Comparison of ENCODE assay signal across 1 cellular context in the genomic region with DNA sequence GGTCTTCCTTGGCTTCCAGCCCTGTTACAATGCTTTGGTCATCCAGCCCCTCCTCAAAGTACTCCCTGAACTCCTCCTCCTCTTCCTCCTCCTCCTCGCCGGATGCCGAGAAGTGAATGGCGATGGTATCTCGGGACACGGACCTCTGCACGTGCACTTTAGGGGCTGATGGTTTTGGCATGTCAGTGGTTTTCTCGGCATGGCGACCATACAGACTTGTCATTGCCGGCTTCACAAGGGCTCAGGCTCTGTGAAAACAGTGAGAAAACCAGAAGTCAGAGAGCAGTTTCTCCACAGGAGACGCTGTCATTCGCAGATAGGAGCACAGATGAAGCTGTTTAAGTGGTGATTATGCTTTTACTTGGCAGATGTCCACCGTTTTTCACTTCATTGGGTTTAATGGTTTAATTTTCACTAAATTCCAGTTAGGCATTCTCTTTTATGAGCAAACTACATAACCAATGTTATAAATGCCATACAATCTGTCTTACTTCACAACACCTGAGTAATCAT.
TF ChIP-seq lines count a peak whose summit lies in the region.

No MANE protein-coding gene starts in this region.

TF ChIP-seq in K562, 482 proteins besides CTCF, POLR2A, EP300 and RAD21 (continued from another document and continues in another):
- TF ChIP-seq ZC3H11A (IDR thresholded peaks at IDR 0.05; ENCODE audit: low read depth, low read length) (no peak), RFX1 (IDR thresholded peaks at IDR 0.05) (no peak), U2AF1 (optimal IDR thresholded peaks at IDR 0.05; ENCODE audit: low read depth, low read length) (no peak), U2AF2 (optimal IDR thresholded peaks at IDR 0.05; ENCODE audit: low read depth, low read length) (no peak), ZNF143 (CRISPR knock-in tag; IDR thresholded peaks at IDR 0.05) (no peak), RAD51 (IDR thresholded peaks at IDR 0.05; ENCODE audit: borderline replicate concordance, low read depth) (no peak; the same call in 1 of the 2 replicates), MEIS2 (IDR thresholded peaks at IDR 0.05; ENCODE audit: partially characterized antibody) (peak; percentile 75), ZNF695 (CRISPR knock-in tag; IDR thresholded peaks at IDR 0.05) (no peak), CEBPG (CRISPR knock-in tag; IDR thresholded peaks at IDR 0.05) (no peak), CEBPG (tag; conservative IDR thresholded peaks at IDR 0.05 in 1 of 2, IDR thresholded peaks at IDR 0.05 in 1 of 2) (no peak), ARID2 (IDR thresholded peaks at IDR 0.05) (no peak), GATAD2B (IDR thresholded peaks at IDR 0.05; ENCODE audit: borderline replicate concordance) (no peak), ZNF217 (CRISPR knock-in tag; IDR thresholded peaks at IDR 0.05) (no peak), LEF1 (IDR thresholded peaks at IDR 0.05) (peak; percentile 82), ZNF174 (CRISPR knock-in tag; IDR thresholded peaks at IDR 0.05) (no peak), SIX5 (IDR thresholded peaks at IDR 0.05; ENCODE audit: borderline replicate concordance in 1 of 2, insufficient read depth in 1 of 2, low read depth in 1 of 2, low read length in 2 of 2) (no peak), ZNF311 (CRISPR knock-in tag; IDR thresholded peaks at IDR 0.05) (no peak), HDAC2 (IDR thresholded peaks at IDR 0.05) (peak; percentile 52; the same call in 1 of the 2 replicates), CREM (IDR thresholded peaks at IDR 0.05; ENCODE audit: low read depth) (peak; percentile 42; the same call in 1 of the 2 replicates), KDM2B (CRISPR knock-in tag; IDR thresholded peaks at IDR 0.05) (no peak), KLF13 (tag; IDR thresholded peaks at IDR 0.05; ENCODE audit: borderline replicate concordance, low read depth) (no peak), YY1 (IDR thresholded peaks at IDR 0.05; ENCODE audit: borderline replicate concordance in 1 of 3, control insufficient read depth in 1 of 3, extremely low read depth in 1 of 3, insufficient read depth in 3 of 3, insufficient read length in 1 of 3, insufficient replicate concordance in 2 of 3, low read depth in 1 of 3, low read length in 2 of 3) (peak in 1 of 3 experiments; percentile 76)
- TF ChIP-seq, protein P1, sequence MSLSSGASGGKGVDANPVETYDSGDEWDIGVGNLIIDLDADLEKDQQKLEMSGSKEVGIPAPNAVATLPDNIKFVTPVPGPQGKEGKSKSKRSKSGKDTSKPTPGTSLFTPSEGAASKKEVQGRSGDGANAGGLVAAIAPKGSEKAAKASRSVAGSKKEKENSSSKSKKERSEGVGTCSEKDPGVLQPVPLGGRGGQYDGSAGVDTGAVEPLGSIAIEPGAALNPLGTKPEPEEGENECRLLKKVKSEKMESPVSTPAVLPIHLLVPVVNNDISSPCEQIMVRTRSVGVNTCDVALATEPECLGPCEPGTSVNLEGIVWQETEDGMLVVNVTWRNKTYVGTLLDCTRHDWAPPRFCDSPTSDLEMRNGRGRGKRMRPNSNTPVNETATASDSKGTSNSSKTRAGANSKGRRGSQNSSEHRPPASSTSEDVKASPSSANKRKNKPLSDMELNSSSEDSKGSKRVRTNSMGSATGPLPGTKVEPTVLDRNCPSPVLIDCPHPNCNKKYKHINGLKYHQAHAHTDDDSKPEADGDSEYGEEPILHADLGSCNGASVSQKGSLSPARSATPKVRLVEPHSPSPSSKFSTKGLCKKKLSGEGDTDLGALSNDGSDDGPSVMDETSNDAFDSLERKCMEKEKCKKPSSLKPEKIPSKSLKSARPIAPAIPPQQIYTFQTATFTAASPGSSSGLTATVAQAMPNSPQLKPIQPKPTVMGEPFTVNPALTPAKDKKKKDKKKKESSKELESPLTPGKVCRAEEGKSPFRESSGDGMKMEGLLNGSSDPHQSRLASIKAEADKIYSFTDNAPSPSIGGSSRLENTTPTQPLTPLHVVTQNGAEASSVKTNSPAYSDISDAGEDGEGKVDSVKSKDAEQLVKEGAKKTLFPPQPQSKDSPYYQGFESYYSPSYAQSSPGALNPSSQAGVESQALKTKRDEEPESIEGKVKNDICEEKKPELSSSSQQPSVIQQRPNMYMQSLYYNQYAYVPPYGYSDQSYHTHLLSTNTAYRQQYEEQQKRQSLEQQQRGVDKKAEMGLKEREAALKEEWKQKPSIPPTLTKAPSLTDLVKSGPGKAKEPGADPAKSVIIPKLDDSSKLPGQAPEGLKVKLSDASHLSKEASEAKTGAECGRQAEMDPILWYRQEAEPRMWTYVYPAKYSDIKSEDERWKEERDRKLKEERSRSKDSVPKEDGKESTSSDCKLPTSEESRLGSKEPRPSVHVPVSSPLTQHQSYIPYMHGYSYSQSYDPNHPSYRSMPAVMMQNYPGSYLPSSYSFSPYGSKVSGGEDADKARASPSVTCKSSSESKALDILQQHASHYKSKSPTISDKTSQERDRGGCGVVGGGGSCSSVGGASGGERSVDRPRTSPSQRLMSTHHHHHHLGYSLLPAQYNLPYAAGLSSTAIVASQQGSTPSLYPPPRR (CRISPR knock-in tag; IDR thresholded peaks at IDR 0.05; ENCODE audit: borderline replicate concordance), result no peak
- TF ChIP-seq, protein P2, sequence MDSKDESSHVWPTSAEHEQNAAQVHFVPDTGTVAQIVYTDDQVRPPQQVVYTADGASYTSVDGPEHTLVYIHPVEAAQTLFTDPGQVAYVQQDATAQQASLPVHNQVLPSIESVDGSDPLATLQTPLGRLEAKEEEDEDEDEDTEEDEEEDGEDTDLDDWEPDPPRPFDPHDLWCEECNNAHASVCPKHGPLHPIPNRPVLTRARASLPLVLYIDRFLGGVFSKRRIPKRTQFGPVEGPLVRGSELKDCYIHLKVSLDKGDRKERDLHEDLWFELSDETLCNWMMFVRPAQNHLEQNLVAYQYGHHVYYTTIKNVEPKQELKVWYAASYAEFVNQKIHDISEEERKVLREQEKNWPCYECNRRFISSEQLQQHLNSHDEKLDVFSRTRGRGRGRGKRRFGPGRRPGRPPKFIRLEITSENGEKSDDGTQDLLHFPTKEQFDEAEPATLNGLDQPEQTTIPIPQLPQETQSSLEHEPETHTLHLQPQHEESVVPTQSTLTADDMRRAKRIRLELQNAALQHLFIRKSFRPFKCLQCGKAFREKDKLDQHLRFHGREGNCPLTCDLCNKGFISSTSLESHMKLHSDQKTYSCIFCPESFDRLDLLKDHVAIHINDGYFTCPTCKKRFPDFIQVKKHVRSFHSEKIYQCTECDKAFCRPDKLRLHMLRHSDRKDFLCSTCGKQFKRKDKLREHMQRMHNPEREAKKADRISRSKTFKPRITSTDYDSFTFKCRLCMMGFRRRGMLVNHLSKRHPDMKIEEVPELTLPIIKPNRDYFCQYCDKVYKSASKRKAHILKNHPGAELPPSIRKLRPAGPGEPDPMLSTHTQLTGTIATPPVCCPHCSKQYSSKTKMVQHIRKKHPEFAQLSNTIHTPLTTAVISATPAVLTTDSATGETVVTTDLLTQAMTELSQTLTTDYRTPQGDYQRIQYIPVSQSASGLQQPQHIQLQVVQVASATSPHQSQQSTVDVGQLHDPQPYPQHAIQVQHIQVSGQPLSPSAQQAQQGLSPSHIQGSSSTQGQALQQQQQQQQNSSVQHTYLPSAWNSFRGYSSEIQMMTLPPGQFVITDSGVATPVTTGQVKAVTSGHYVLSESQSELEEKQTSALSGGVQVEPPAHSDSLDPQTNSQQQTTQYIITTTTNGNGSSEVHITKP (IDR thresholded peaks at IDR 0.05; ENCODE audit: partially characterized antibody), result no peak
- TF ChIP-seq, protein P3, sequence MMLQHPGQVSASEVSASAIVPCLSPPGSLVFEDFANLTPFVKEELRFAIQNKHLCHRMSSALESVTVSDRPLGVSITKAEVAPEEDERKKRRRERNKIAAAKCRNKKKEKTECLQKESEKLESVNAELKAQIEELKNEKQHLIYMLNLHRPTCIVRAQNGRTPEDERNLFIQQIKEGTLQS (IDR thresholded peaks at IDR 0.05), result no peak
- TF ChIP-seq, protein P3 (CRISPR knock-in tag; conservative IDR thresholded peaks at IDR 0.05), result no peak
- TF ChIP-seq, protein P4, sequence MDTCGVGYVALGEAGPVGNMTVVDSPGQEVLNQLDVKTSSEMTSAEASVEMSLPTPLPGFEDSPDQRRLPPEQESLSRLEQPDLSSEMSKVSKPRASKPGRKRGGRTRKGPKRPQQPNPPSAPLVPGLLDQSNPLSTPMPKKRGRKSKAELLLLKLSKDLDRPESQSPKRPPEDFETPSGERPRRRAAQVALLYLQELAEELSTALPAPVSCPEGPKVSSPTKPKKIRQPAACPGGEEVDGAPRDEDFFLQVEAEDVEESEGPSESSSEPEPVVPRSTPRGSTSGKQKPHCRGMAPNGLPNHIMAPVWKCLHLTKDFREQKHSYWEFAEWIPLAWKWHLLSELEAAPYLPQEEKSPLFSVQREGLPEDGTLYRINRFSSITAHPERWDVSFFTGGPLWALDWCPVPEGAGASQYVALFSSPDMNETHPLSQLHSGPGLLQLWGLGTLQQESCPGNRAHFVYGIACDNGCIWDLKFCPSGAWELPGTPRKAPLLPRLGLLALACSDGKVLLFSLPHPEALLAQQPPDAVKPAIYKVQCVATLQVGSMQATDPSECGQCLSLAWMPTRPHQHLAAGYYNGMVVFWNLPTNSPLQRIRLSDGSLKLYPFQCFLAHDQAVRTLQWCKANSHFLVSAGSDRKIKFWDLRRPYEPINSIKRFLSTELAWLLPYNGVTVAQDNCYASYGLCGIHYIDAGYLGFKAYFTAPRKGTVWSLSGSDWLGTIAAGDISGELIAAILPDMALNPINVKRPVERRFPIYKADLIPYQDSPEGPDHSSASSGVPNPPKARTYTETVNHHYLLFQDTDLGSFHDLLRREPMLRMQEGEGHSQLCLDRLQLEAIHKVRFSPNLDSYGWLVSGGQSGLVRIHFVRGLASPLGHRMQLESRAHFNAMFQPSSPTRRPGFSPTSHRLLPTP (IDR thresholded peaks at IDR 0.05; ENCODE audit: borderline replicate concordance, extremely low read depth, insufficient read length), result no peak
- TF ChIP-seq, protein P5, sequence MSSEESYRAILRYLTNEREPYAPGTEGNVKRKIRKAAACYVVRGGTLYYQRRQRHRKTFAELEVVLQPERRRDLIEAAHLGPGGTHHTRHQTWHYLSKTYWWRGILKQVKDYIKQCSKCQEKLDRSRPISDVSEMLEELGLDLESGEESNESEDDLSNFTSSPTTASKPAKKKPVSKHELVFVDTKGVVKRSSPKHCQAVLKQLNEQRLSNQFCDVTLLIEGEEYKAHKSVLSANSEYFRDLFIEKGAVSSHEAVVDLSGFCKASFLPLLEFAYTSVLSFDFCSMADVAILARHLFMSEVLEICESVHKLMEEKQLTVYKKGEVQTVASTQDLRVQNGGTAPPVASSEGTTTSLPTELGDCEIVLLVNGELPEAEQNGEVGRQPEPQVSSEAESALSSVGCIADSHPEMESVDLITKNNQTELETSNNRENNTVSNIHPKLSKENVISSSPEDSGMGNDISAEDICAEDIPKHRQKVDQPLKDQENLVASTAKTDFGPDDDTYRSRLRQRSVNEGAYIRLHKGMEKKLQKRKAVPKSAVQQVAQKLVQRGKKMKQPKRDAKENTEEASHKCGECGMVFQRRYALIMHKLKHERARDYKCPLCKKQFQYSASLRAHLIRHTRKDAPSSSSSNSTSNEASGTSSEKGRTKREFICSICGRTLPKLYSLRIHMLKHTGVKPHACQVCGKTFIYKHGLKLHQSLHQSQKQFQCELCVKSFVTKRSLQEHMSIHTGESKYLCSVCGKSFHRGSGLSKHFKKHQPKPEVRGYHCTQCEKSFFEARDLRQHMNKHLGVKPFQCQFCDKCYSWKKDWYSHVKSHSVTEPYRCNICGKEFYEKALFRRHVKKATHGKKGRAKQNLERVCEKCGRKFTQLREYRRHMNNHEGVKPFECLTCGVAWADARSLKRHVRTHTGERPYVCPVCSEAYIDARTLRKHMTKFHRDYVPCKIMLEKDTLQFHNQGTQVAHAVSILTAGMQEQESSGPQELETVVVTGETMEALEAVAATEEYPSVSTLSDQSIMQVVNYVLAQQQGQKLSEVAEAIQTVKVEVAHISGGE (CRISPR knock-in tag; IDR thresholded peaks at IDR 0.05), result no peak
- TF ChIP-seq, protein P6, sequence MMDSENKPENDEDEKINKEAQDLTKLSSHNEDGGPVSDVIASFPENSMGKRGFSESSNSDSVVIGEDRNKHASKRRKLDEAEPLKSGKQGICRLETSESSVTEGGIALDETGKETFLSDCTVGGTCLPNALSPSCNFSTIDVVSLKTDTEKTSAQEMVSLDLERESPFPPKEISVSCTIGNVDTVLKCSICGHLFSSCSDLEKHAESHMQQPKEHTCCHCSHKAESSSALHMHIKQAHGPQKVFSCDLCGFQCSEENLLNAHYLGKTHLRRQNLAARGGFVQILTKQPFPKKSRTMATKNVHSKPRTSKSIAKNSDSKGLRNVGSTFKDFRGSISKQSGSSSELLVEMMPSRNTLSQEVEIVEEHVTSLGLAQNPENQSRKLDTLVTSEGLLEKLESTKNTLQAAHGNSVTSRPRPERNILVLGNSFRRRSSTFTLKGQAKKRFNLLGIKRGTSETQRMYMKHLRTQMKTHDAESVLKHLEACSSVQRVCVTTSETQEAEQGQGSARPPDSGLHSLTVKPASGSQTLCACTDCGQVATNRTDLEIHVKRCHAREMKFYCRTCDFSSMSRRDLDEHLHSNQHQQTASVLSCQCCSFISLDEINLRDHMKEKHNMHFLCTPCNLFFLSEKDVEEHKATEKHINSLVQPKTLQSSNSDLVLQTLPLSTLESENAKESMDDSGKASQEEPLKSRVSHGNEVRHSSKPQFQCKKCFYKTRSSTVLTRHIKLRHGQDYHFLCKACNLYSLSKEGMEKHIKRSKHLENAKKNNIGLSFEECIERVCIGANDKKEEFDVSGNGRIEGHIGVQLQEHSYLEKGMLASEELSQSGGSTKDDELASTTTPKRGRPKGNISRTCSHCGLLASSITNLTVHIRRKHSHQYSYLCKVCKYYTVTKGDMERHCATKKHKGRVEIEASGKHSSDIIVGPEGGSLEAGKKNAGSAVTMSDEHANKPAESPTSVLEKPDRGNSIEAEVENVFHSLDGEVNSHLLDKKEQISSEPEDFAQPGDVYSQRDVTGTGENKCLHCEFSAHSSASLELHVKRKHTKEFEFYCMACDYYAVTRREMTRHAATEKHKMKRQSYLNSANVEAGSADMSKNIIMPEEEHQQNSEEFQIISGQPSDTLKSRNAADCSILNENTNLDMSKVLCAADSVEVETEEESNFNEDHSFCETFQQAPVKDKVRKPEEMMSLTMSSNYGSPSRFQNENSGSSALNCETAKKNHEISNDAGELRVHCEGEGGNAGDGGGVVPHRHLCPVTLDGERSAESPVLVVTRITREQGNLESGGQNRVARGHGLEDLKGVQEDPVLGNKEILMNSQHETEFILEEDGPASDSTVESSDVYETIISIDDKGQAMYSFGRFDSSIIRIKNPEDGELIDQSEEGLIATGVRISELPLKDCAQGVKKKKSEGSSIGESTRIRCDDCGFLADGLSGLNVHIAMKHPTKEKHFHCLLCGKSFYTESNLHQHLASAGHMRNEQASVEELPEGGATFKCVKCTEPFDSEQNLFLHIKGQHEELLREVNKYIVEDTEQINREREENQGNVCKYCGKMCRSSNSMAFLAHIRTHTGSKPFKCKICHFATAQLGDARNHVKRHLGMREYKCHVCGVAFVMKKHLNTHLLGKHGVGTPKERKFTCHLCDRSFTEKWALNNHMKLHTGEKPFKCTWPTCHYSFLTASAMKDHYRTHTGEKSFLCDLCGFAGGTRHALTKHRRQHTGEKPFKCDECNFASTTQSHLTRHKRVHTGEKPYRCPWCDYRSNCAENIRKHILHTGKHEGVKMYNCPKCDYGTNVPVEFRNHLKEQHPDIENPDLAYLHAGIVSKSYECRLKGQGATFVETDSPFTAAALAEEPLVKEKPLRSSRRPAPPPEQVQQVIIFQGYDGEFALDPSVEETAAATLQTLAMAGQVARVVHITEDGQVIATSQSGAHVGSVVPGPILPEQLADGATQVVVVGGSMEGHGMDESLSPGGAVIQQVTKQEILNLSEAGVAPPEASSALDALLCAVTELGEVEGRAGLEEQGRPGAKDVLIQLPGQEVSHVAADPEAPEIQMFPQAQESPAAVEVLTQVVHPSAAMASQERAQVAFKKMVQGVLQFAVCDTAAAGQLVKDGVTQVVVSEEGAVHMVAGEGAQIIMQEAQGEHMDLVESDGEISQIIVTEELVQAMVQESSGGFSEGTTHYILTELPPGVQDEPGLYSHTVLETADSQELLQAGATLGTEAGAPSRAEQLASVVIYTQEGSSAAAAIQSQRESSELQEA (IDR thresholded peaks at IDR 0.05; ENCODE audit: low read depth), result no peak
